Comparison of ENCODE assay signal across 8 cellular contexts in genomic region chr11:76768091-76769047, GRCh38. TPM values are rescaled to one million over a fixed set of nuclear protein-coding genes. Genes with fewer than 3 reads are reported as not detected.
DNase-seq lines count a peak whose midpoint lies in the region; TF ChIP-seq lines count a peak whose summit lies in the region.

No MANE protein-coding gene starts in this region.

- peak overlapping the region in 2 of 4 donors; percentile 14 to 16 for H3K4me3 ChIP-seq in transverse colon

- peak overlapping the region; percentile 70 for H3K4me3 Mint-ChIP-seq in activated T-helper 1 cell treated with anti-CD3 and anti-CD28 coated beads, Interleukin-12 subunit alpha, Interleukin-12 subunit beta, Interleukin-2, Interleukin-4 antibody, amounts not matched to agents 30 ng/mL and 10 ng/mL and 1 ng/mL, durations not matched to agents 14 hours and 24 hours and 36 hours
- no peak overlapping the region for H3K4me3 Mint-ChIP-seq in glutamatergic neuron (ENCODE audit: unreplicated experiment)

- H3K36me3 Mint-ChIP-seq in activated T-helper 1 cell treated with anti-CD3 and anti-CD28 coated beads, Interleukin-12 subunit alpha, Interleukin-12 subunit beta, Interleukin-2, Interleukin-4 antibody, amounts not matched to agents 30 ng/mL and 10 ng/mL and 1 ng/mL, durations not matched to agents 14 hours and 24 hours and 36 hours (ENCODE audit: low read depth) = no peaks in the 10 kb centered on the region
- H3K36me3 Mint-ChIP-seq in glutamatergic neuron (ENCODE audit: unreplicated experiment) = peaks cover 5% of the 10 kb centered on the region

- TF ChIP-seq EP300 in transverse colon (IDR thresholded peaks at IDR 0.05; ENCODE audit: low read depth) = no peak

- POLR2A ChIA-PET in HEK293T (lab: Yijun Ruan, JAX) = no interaction called here

- H3K27me3 Mint-ChIP-seq in activated T-helper 1 cell treated with anti-CD3 and anti-CD28 coated beads, Interleukin-12 subunit alpha, Interleukin-12 subunit beta, Interleukin-2, Interleukin-4 antibody, amounts not matched to agents 30 ng/mL and 10 ng/mL and 1 ng/mL, durations not matched to agents 14 hours and 24 hours and 36 hours (ENCODE audit: insufficient read depth) = peaks cover 6% of the 10 kb centered on the region
- H3K27me3 Mint-ChIP-seq in glutamatergic neuron (ENCODE audit: unreplicated experiment) = peaks cover 4% of the 10 kb centered on the region

- CTCF ChIA-PET in HEK293T (lab: Yijun Ruan, JAX) = no interaction called here

- peaks cover 43% of the 10 kb centered on the region for H3K4me1 Mint-ChIP-seq in activated T-helper 1 cell treated with anti-CD3 and anti-CD28 coated beads, Interleukin-12 subunit alpha, Interleukin-12 subunit beta, Interleukin-2, Interleukin-4 antibody, amounts not matched to agents 30 ng/mL and 10 ng/mL and 1 ng/mL, durations not matched to agents 14 hours and 24 hours and 36 hours (ENCODE audit: low read depth)
- H3K4me1 Mint-ChIP-seq in glutamatergic neuron (ENCODE audit: low read depth, unreplicated experiment) = peaks cover 11% of the 10 kb centered on the region

- H3K36me3 ChIP-seq in transverse colon = no peaks in the 10 kb centered on the region

- H3K27me3 ChIP-seq in layer of hippocampus (ENCODE audit: control insufficient read depth, insufficient read depth, low read length) = no peaks in the 10 kb centered on the region
- H3K27me3 ChIP-seq in transverse colon = no peaks in the 10 kb centered on the region

- intact Hi-C loops in activated T-helper 1 cell treated with anti-CD3 and anti-CD28 coated beads, Interleukin-12 subunit alpha, Interleukin-12 subunit beta, Interleukin-2, Interleukin-4 antibody, amounts not matched to agents 30 ng/mL and 10 ng/mL and 1 ng/mL, durations not matched to agents 14 hours and 24 hours and 36 hours (cut with micrococcal nuclease) = loop anchor here (2.0 kb wide), 2 partner anchors 14 to 34 kb away; partner anchors contain the start of gene TSKU
- intact Hi-C loops in transverse colon (cut with DNase I; ENCODE audit: low total_unique reads) = no loop called here

- H3K9me3 Mint-ChIP-seq in activated T-helper 1 cell treated with anti-CD3 and anti-CD28 coated beads, Interleukin-12 subunit alpha, Interleukin-12 subunit beta, Interleukin-2, Interleukin-4 antibody, amounts not matched to agents 30 ng/mL and 10 ng/mL and 1 ng/mL, durations not matched to agents 14 hours and 24 hours and 36 hours = no peaks in the 10 kb centered on the region
- H3K9me3 Mint-ChIP-seq in glutamatergic neuron (ENCODE audit: unreplicated experiment) = peaks cover 3% of the 10 kb centered on the region

- peak; percentile 62 for TF ChIP-seq POLR2A in transverse colon (IDR thresholded peaks at IDR 0.05)

- TF ChIP-seq CTCF in transverse colon (IDR thresholded peaks at IDR 0.05) = no peak
- no peak for TF ChIP-seq CTCF in glutamatergic neuron (IDR thresholded peaks at IDR 0.05; ENCODE audit: partially characterized antibody, unreplicated experiment)

- H3K27ac ChIP-seq in layer of hippocampus (ENCODE audit: low read depth, low read length) = peak overlapping the region; percentile 14
- peak overlapping the region; percentile 87 to 91 (median 88) for H3K27ac ChIP-seq in transverse colon

- DNase-seq in EH (ENCODE audit: low read depth) (peak; percentile 40), NCI-H2081 treated with DMSO at 0.1 percent for 48 hours (lab: John Stamatoyannopoulos, UW) (peak; percentile 27), transverse colon (peak; percentile 66), HEK293T (ENCODE audit: extremely low spot score) (no peak), glutamatergic neuron (no peak)
- DNase-seq in activated T-helper 1 cell treated with anti-CD3 and anti-CD28 coated beads, Interleukin-12 subunit alpha, Interleukin-12 subunit beta, Interleukin-2, Interleukin-4 antibody, amounts not matched to agents 30 ng/mL and 10 ng/mL and 1 ng/mL, durations not matched to agents 14 hours and 24 hours and 36 hours (ENCODE audit: low spot score) = peak; percentile 20
- DNase-seq in stimulated activated CD4-positive, alpha-beta T cell treated with anti-CD3 and anti-CD28 coated beads, Interleukin-4, amount 100 ng/mL, for 4 hours = no peak

- 24 to 27% methylated on average over 6 to 9 of the region's 9 CpGs for WGBS in transverse colon (ENCODE audit: low coverage in 1 of 2), 2 donors

- in situ Hi-C loops in transverse colon (cut with MboI; ENCODE audit: low pct_ligation_motif_present in 1 of 4, low pct_unique_long_range_greater_than_20kb in 1 of 4, low sequenced_read_pairs in 3 of 4) = no loop called here

- H3K27ac Mint-ChIP-seq in activated T-helper 1 cell treated with anti-CD3 and anti-CD28 coated beads, Interleukin-12 subunit alpha, Interleukin-12 subunit beta, Interleukin-2, Interleukin-4 antibody, amounts not matched to agents 30 ng/mL and 10 ng/mL and 1 ng/mL, durations not matched to agents 14 hours and 24 hours and 36 hours = peak overlapping the region; percentile 47
- H3K27ac Mint-ChIP-seq in glutamatergic neuron (ENCODE audit: unreplicated experiment) = no peak overlapping the region

- H3K4me1 ChIP-seq in transverse colon = peaks cover 42 to 66% (median 61%) of the 10 kb centered on the region in 4 donors

- H3K9me3 ChIP-seq in transverse colon = no peaks in the 10 kb centered on the region

TF ChIP-seq in HEK293T, 16 proteins besides CTCF, POLR2A, EP300 and RAD21:
- no peak for TF ChIP-seq ARNT (IDR thresholded peaks at IDR 0.05)

RNA-seq across cellular contexts. Expression of gene TSKU, which starts 14.8 kb away (rescaled TPM):
- 0.91 and 1.1 TPM in 2 replicates for total RNA-seq in activated T-helper 1 cell treated with anti-CD3 and anti-CD28 coated beads, Interleukin-12 subunit alpha, Interleukin-12 subunit beta, Interleukin-2, Interleukin-4 antibody, amounts not matched to agents 30 ng/mL and 10 ng/mL and 1 ng/mL, durations not matched to agents 14 hours and 24 hours and 36 hours
- total RNA-seq in transverse colon = 10 to 100 TPM; 32.0 to 80.7 (median 63.4) TPM
- 29.2 TPM for total RNA-seq in glutamatergic neuron (ENCODE audit: unreplicated experiment)

Comparison
In these comparisons a context has a peak if more than half of its experiments do, and no peak if none do; other contexts are left out.
1. DNase-seq: peak in EH (single experiment), NCI-H2081 treated with DMSO at 0.1 percent for 48 hours (single experiment), activated T-helper 1 cell treated with anti-CD3 and anti-CD28 coated beads, Interleukin-12 subunit alpha, Interleukin-12 subunit beta, Interleukin-2, Interleukin-4 antibody, amounts not matched to agents 30 ng/mL and 10 ng/mL and 1 ng/mL, durations not matched to agents 14 hours and 24 hours and 36 hours (single experiment) and transverse colon (single experiment); none in HEK293T (single experiment), glutamatergic neuron (single experiment) and stimulated activated CD4-positive, alpha-beta T cell treated with anti-CD3 and anti-CD28 coated beads, Interleukin-4, amount 100 ng/mL, for 4 hours (0 of 2).
2. RNA of gene TSKU, which starts 14.8 kb away (total RNA-seq): 32.0 to 80.7 TPM in transverse colon and 29.2 TPM in glutamatergic neuron (single experiment); 0.91 to 1.1 TPM in activated T-helper 1 cell treated with anti-CD3 and anti-CD28 coated beads, Interleukin-12 subunit alpha, Interleukin-12 subunit beta, Interleukin-2, Interleukin-4 antibody, amounts not matched to agents 30 ng/mL and 10 ng/mL and 1 ng/mL, durations not matched to agents 14 hours and 24 hours and 36 hours; every median in the first group is over 10 times any median in the second.